ENCODE assay signal across 13 cellular contexts in the genomic region with DNA sequence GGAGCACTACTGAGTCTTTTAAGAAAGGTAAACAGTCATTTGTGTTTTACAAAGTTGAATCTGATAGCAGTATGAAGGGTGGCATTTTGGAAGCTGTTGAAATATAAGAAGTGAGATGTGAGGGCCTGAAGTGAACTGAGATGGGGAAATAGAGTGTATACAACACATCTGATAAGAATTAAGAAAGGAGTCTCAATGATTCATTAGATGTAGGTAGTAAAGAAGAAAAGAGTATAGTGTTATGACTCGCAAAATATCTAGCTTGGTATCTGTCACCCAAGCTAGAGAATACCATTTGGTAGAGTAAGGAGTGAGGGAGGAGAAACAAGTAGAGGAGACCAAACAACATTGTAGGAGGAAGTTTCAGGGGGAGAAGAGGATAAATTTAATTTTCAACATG. TPM values are rescaled to one million over a fixed set of nuclear protein-coding genes. Genes with fewer than 3 reads are reported as not detected.
DNase-seq lines count a peak whose midpoint lies in the region; ATAC-seq, FAIRE-seq and TF ChIP-seq lines count a peak whose summit lies in the region.
"Had no signal": no experiment of that assay in that cellular context is flagged by ENCODE, and none has a peak within 500 bp of the region (broad histone marks: within the 10 kb centered on the region; RNA-seq: fewer than 3 reads in every experiment).

No MANE protein-coding gene starts in this region.

- no peaks in the 10 kb centered on the region for H3K9me3 Mint-ChIP-seq in activated B cell treated with CpG ODN at 0.5 μM for 24 hours

- H3K27me3 ChIP-seq in HepG2 (ENCODE audit: control insufficient read depth in 1 of 2, insufficient read depth in 2 of 2, low read length in 2 of 2) = no peaks in the 10 kb centered on the region; a peak in 1 of 5 replicates
- no peaks in the 10 kb centered on the region for H3K27me3 ChIP-seq in right lobe of liver
- no peaks in the 10 kb centered on the region for H3K27me3 ChIP-seq in foreskin keratinocyte

- TF ChIP-seq CTCF in HepG2 (CRISPR knock-in tag; IDR thresholded peaks at IDR 0.05) (no peak), right lobe of liver (IDR thresholded peaks at IDR 0.05) (no peak), activated B cell treated with CpG ODN at 0.5 μM for 24 hours (IDR thresholded peaks at IDR 0.05) (no peak), foreskin keratinocyte (conservative IDR thresholded peaks at IDR 0.05) (no peak), omental fat pad (IDR thresholded peaks at IDR 0.05) (no peak)

- no peak overlapping the region for H3K4me3 ChIP-seq in HepG2 (replicated peaks in 1 of 3; ENCODE audit: insufficient read depth in 1 of 3, low read depth in 2 of 3, low read length in 3 of 3)
- H3K4me3 ChIP-seq in right lobe of liver = no peak overlapping the region
- H3K4me3 ChIP-seq: HAP-1 had no signal

- TF ChIP-seq RAD21 in HepG2 (CRISPR knock-in tag; IDR thresholded peaks at IDR 0.05) = no peak

- H3K27me3 Mint-ChIP-seq in activated B cell treated with CpG ODN at 0.5 μM for 24 hours = no peaks in the 10 kb centered on the region

- CTCF ChIA-PET in HepG2 (lab: Yijun Ruan, JAX; ENCODE audit: low intra/inter-chr PET ratio, low total read pairs) (no interaction called here), activated B cell treated with CpG ODN at 0.5 μM for 24 hours (lab: Charles Lee) (interaction anchor here (1.8 kb wide), 1 partner anchor 109 kb away, joined by 6 read pairs; no protein-coding TSS in a partner anchor)

- H3K9me3 ChIP-seq in HepG2 (ENCODE audit: low read length) = no peaks in the 10 kb centered on the region
- H3K9me3 ChIP-seq in right lobe of liver = no peaks in the 10 kb centered on the region
- H3K9me3 ChIP-seq: HAP-1 had no signal

- intact Hi-C loops in HepG2 (cut with micrococcal nuclease; ENCODE audit: unreplicated experiment) = no loop called here
- intact Hi-C loops in right lobe of liver (cut with DNase I) = no loop called here
- intact Hi-C loops in activated B cell treated with CpG ODN at 0.5 μM for 24 hours (cut with micrococcal nuclease) = no loop called here

- H3K79me2 ChIP-seq in HepG2 (ENCODE audit: insufficient read depth, low read length) = peaks cover 96% of the 10 kb centered on the region

- TF ChIP-seq EP300 in HepG2 (IDR thresholded peaks at IDR 0.05; ENCODE audit: low read depth in 2 of 2, low read length in 2 of 2) (no peak), HepG2 (CRISPR knock-in tag; IDR thresholded peaks at IDR 0.05; ENCODE audit: borderline replicate concordance) (no peak)

- DNase-seq in HepG2 (ENCODE audit: low spot score) (no peak), right lobe of liver (no peak), activated B cell treated with CpG ODN at 0.5 μM for 24 hours (no peak), foreskin keratinocyte (peak in 1 of 2 donors; percentile 33), omental fat pad (ENCODE audit: low spot score) (no peak), D341Med (ENCODE audit: low spot score) (no peak), ureter (ENCODE audit: low spot score) (no peak)
- DNase-seq: mesenchymal stem cell; posterior cingulate gyrus; stimulated activated CD8-positive, alpha-beta memory T cell treated with anti-CD3 and anti-CD28 coated beads, Interleukin-4, amount 100 ng/mL, for 48 hours had no signal

- H3K36me3 Mint-ChIP-seq in activated B cell treated with CpG ODN at 0.5 μM for 24 hours (ENCODE audit: low read depth) = peaks cover 6% of the 10 kb centered on the region

- POLR2A ChIA-PET in HepG2 (lab: Yijun Ruan, JAX) (interaction anchor here (0.7 to 2.0 kb wide), 2 partner anchors 9 to 13 kb away, joined by 3 to 6 read pairs; no protein-coding TSS in a partner anchor), activated B cell treated with CpG ODN at 0.5 μM for 24 hours (lab: Charles Lee) (interaction anchor here (0.5 to 2.2 kb wide), 3 partner anchors 11 to 128 kb away, joined by 3 to 8 read pairs (median 8); no protein-coding TSS in a partner anchor)

- H3K27ac ChIP-seq in HepG2 (ENCODE audit: extremely low read length, insufficient read depth, low read length) = no peak overlapping the region
- H3K27ac ChIP-seq in right lobe of liver = no peak overlapping the region
- peak overlapping the region; percentile 11 for H3K27ac ChIP-seq in foreskin keratinocyte

- H3K4me2 ChIP-seq in HepG2 (ENCODE audit: low read depth, low read length) = 0 out of 2 replicates have a peak overlapping the region, but pooled peaks have one; percentile 15

- H2AFZ ChIP-seq in HepG2 (ENCODE audit: low read length) = no peak overlapping the region

- H3K4me3 Mint-ChIP-seq in activated B cell treated with CpG ODN at 0.5 μM for 24 hours = no peak overlapping the region

- peaks cover 50% of the 10 kb centered on the region for H3K4me1 Mint-ChIP-seq in activated B cell treated with CpG ODN at 0.5 μM for 24 hours

- peaks cover 73% of the 10 kb centered on the region for H4K20me1 ChIP-seq in HepG2 (ENCODE audit: insufficient read depth, low read length)

- FAIRE-seq in HepG2 (lab: Jason Lieb, UNC) = no peak
- FAIRE-seq: TTC549 had no signal

- TSS peak; percentile 15 for BruUV-seq in HepG2 (replicated peaks; lab: Mats Ljungman, UMichigan)

- H3K4me1 ChIP-seq in HepG2 (ENCODE audit: insufficient read depth, low read length) = peaks cover 58% of the 10 kb centered on the region
- peaks cover 0 to 33% (median 2%) of the 10 kb centered on the region in 4 donors for H3K4me1 ChIP-seq in right lobe of liver
- peaks cover 39% of the 10 kb centered on the region for H3K4me1 ChIP-seq in foreskin keratinocyte
- H3K4me1 ChIP-seq: HAP-1 had no signal

- 96% methylated on average over 1 of the region's 1 CpG for WGBS in HepG2 (ENCODE audit: low lambda C conversion rate)
- WGBS in right lobe of liver (ENCODE audit: insufficient coverage, low coverage, low lambda C conversion rate, missing lambda C conversion rate) = 100% methylated on average over 1 of the region's 1 CpG

- H3K36me3 ChIP-seq in HepG2 (replicated peaks in 1 of 2; ENCODE audit: control insufficient read depth in 1 of 2, insufficient read depth in 2 of 2, low read length in 2 of 2) (peaks cover 0 to 4% of the 10 kb centered on the region in 2 experiments; a peak in 1 of 5 replicates), right lobe of liver (no peaks in the 10 kb centered on the region)
- H3K36me3 ChIP-seq: HAP-1 had no signal

- peak overlapping the region; percentile 37 for H3K27ac Mint-ChIP-seq in activated B cell treated with CpG ODN at 0.5 μM for 24 hours

- H3K9ac ChIP-seq in HepG2 (ENCODE audit: insufficient read depth, low read depth, low read length) = no peak overlapping the region

- TF ChIP-seq POLR2A in HepG2 (IDR thresholded peaks at IDR 0.05; ENCODE audit: insufficient read depth in 1 of 2, low read depth in 2 of 2, low read length in 2 of 2) = no peak
- TF ChIP-seq POLR2A in right lobe of liver (IDR thresholded peaks at IDR 0.05) = no peak

- ATAC-seq in HepG2 (no peak), right lobe of liver (no peak), activated B cell treated with CpG ODN at 0.5 μM for 24 hours (ENCODE audit: low read depth) (no peak), foreskin keratinocyte (peak; percentile 60), omental fat pad (ENCODE audit: low FRiP score) (no peak), GM19328 (IDR thresholded peaks at IDR 0.05; ENCODE audit: unreplicated experiment) (no peak)

- in situ Hi-C loops in HepG2 (cut with HindIII; ENCODE audit: extremely low pct_ligation_motif_present, low pct_unique_long_range_greater_than_20kb) = no loop called here

TF ChIP-seq in HepG2, 621 proteins besides CTCF, POLR2A, EP300 and RAD21:
- TF ChIP-seq ZNF724P (CRISPR knock-in tag; IDR thresholded peaks at IDR 0.05; ENCODE audit: borderline replicate concordance) = no peak
- no peak for TF ChIP-seq FOSL2 (CRISPR knock-in tag; IDR thresholded peaks at IDR 0.05)
- no peak for TF ChIP-seq CENPT (CRISPR knock-in tag; IDR thresholded peaks at IDR 0.05; ENCODE audit: low read depth)
- no peak for TF ChIP-seq MEF2D (CRISPR knock-in tag; IDR thresholded peaks at IDR 0.05)
- TF ChIP-seq ZNF841 (CRISPR knock-in tag; IDR thresholded peaks at IDR 0.05; ENCODE audit: borderline replicate concordance) = no peak
- no peak for TF ChIP-seq CHCHD3 (CRISPR knock-in tag; IDR thresholded peaks at IDR 0.05)

RNA-seq across cellular contexts. Expression of a gene that starts 5.3 kb away (rescaled TPM):
- 22.9 and 35.3 TPM in 2 replicates for total RNA-seq in HepG2 (2016; rRNA removed; fragmentation: Illumina TruSeq; extraction: Trizol)
- total RNA-seq in HepG2 (2016; cell fraction: cytosol; rRNA removed; fragmentation: Illumina TruSeq; extraction: Trizol; ENCODE audit: low read depth) = 32.8 and 40.0 TPM in 2 replicates
- total RNA-seq in HepG2 (2016; cell fraction: insoluble cytoplasmic fraction; rRNA removed; fragmentation: Illumina TruSeq; extraction: Trizol) = 19.5 and 36.3 TPM in 2 replicates
- 48.8 and 51.3 TPM in 2 replicates for total RNA-seq in HepG2 (2016; cell fraction: membrane; rRNA removed; fragmentation: Illumina TruSeq; extraction: Trizol)
- total RNA-seq in HepG2 (2016; cell fraction: nucleus; rRNA removed; fragmentation: Illumina TruSeq; extraction: Trizol) = 44.6 and 48.2 TPM in 2 replicates
- 56.7 and 56.8 TPM in 2 replicates for polyA plus RNA-seq in HepG2 (2011; rRNA removed)
- polyA plus RNA-seq in HepG2 (2011; cell fraction: cytosol; rRNA removed) = 27.3 and 39.9 TPM in 2 replicates
- polyA plus RNA-seq in HepG2 (2011; cell fraction: nucleus; rRNA removed) = 34.8 and 39.2 TPM in 2 replicates
- polyA plus RNA-seq in HepG2 (2012) = 65.6 and 74.1 TPM in 2 replicates
- polyA plus RNA-seq in HepG2 (2016; cell fraction: cytosol; fragmentation: Illumina TruSeq; extraction: Trizol; ENCODE audit: low read depth) = 16.9 and 18.5 TPM in 2 replicates
- polyA plus RNA-seq in HepG2 (2016; cell fraction: insoluble cytoplasmic fraction; fragmentation: Illumina TruSeq; extraction: Trizol; ENCODE audit: low read depth) = 69.5 and 80.0 TPM in 2 replicates
- polyA plus RNA-seq in HepG2 (2016; cell fraction: membrane; fragmentation: Illumina TruSeq; extraction: Trizol; ENCODE audit: low read depth) = 53.8 and 63.6 TPM in 2 replicates
- 74.8 and 90.6 TPM in 2 replicates for polyA plus RNA-seq in HepG2 (2016; cell fraction: nucleus; fragmentation: Illumina TruSeq; extraction: Trizol; ENCODE audit: insufficient read depth, low read depth)
- 18.1 and 19.2 TPM in 2 replicates for polyA minus RNA-seq in HepG2 (2011; rRNA and poly(A)+ RNA removed; ENCODE audit: low replicate concordance)
- 20.2 and 25.3 TPM in 2 replicates for polyA minus RNA-seq in HepG2 (2011; cell fraction: cytosol; rRNA and poly(A)+ RNA removed)
- polyA minus RNA-seq in HepG2 (2011; cell fraction: nucleus; rRNA and poly(A)+ RNA removed) = 88.3 and 89.4 TPM in 2 replicates
- 10 to 100 TPM; 14.8 to 44.0 (median 27.3) TPM for total RNA-seq in right lobe of liver
- total RNA-seq in activated B cell treated with CpG ODN at 0.5 μM for 24 hours = 31.2 and 39.2 TPM in 2 replicates
- total RNA-seq in foreskin keratinocyte = 63.4 and 75.4 TPM in 2 replicates
- polyA plus RNA-seq in foreskin keratinocyte = 26.4 and 28.2 TPM in 2 replicates
- total RNA-seq in omental fat pad = 100 to 1,000 TPM; 109 to 219 (median 138) TPM
- 72.9 TPM for total RNA-seq in ureter
